In the genomic region with DNA sequence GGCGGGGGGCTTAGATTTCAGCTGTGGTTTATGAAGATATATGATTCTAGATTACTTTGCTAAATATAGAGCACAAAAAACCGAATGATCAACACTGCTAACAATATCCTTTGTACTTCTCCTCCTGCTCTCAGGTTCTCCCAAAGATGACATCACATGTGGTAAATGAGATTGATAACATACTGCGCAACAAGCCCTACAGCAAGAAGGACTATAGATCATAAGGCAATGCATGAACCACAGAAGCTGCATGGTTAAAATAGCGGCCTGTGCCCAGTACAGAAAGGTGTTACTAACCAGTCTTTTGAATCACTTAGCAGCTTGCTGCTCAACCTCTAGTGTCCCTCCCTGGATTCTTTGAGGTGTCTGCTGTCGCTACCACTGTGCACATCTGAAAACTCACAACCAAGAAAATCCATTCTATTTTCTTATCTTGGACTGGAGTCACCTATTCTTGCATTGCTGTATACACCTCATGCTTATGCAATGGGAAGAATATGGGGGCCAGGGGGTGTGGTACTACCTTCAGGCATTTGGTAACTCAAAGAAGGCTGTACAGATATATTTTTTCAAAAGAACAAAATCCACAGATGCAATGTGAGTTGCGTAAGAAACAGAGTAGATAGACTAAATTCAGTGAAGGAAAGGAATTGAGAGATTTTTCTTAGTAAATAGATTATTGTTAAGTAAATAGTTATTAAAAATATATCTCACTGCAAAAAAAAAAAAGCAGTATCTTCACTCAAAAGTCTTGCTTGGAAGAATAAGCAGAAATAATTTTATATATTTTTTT, we compare ENCODE assay signal across 1 cellular context.
TF ChIP-seq lines count a peak whose summit lies in the region.

No MANE protein-coding gene starts in this region.

TF ChIP-seq in HEK293, 187 proteins besides CTCF, POLR2A, EP300 and RAD21 (continued from another document):
- TF ChIP-seq, protein P1, sequence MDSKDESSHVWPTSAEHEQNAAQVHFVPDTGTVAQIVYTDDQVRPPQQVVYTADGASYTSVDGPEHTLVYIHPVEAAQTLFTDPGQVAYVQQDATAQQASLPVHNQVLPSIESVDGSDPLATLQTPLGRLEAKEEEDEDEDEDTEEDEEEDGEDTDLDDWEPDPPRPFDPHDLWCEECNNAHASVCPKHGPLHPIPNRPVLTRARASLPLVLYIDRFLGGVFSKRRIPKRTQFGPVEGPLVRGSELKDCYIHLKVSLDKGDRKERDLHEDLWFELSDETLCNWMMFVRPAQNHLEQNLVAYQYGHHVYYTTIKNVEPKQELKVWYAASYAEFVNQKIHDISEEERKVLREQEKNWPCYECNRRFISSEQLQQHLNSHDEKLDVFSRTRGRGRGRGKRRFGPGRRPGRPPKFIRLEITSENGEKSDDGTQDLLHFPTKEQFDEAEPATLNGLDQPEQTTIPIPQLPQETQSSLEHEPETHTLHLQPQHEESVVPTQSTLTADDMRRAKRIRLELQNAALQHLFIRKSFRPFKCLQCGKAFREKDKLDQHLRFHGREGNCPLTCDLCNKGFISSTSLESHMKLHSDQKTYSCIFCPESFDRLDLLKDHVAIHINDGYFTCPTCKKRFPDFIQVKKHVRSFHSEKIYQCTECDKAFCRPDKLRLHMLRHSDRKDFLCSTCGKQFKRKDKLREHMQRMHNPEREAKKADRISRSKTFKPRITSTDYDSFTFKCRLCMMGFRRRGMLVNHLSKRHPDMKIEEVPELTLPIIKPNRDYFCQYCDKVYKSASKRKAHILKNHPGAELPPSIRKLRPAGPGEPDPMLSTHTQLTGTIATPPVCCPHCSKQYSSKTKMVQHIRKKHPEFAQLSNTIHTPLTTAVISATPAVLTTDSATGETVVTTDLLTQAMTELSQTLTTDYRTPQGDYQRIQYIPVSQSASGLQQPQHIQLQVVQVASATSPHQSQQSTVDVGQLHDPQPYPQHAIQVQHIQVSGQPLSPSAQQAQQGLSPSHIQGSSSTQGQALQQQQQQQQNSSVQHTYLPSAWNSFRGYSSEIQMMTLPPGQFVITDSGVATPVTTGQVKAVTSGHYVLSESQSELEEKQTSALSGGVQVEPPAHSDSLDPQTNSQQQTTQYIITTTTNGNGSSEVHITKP (tag by site-specific recombination; IDR thresholded peaks at IDR 0.05), result no peak
- TF ChIP-seq ZNF423 (tag by site-specific recombination; IDR thresholded peaks at IDR 0.05) (no peak), ZBTB7A (tag by site-specific recombination; IDR thresholded peaks at IDR 0.05; ENCODE audit: low read depth) (no peak), ZIC2 (tag by site-specific recombination; IDR thresholded peaks at IDR 0.05) (no peak), ZNF654 (tag by site-specific recombination; IDR thresholded peaks at IDR 0.05; ENCODE audit: low read depth) (no peak), KLF1 (tag by site-specific recombination; IDR thresholded peaks at IDR 0.05) (no peak), ZNF585B (tag by site-specific recombination; IDR thresholded peaks at IDR 0.05) (no peak), ZNF843 (tag by site-specific recombination; IDR thresholded peaks at IDR 0.05) (no peak), ZNF202 (tag by site-specific recombination; IDR thresholded peaks at IDR 0.05; ENCODE audit: borderline replicate concordance) (no peak), SCRT1 (tag by site-specific recombination; IDR thresholded peaks at IDR 0.05; ENCODE audit: borderline replicate concordance) (no peak), IKZF3 (tag by site-specific recombination; IDR thresholded peaks at IDR 0.05) (no peak), KLF9 (tag by site-specific recombination; IDR thresholded peaks at IDR 0.05; ENCODE audit: low read depth) (0 out of 2 replicates have a peak, but pooled peaks have one; percentile 20), ZNF660 (tag by site-specific recombination; IDR thresholded peaks at IDR 0.05) (no peak), ZNF366 (tag by site-specific recombination; conservative IDR thresholded peaks at IDR 0.05) (0 out of 2 replicates have a peak, but pooled peaks have one; percentile 22), ZNF155 (tag by site-specific recombination; IDR thresholded peaks at IDR 0.05) (no peak), ZNF16 (tag by site-specific recombination; IDR thresholded peaks at IDR 0.05; ENCODE audit: low read depth) (no peak), ZSCAN30 (tag by site-specific recombination; IDR thresholded peaks at IDR 0.05) (no peak), ZBTB8A (tag by site-specific recombination; IDR thresholded peaks at IDR 0.05) (no peak), PRDM1 (tag by site-specific recombination; IDR thresholded peaks at IDR 0.05) (no peak), ZBTB1 (tag by site-specific recombination; IDR thresholded peaks at IDR 0.05) (no peak), ZNF394 (tag by site-specific recombination; IDR thresholded peaks at IDR 0.05; ENCODE audit: borderline replicate concordance) (peak; percentile 52; the same call in 1 of the 2 replicates), ZNF146 (tag by site-specific recombination; IDR thresholded peaks at IDR 0.05) (no peak), ZNF132 (tag by site-specific recombination; IDR thresholded peaks at IDR 0.05; ENCODE audit: borderline replicate concordance) (no peak), ZNF223 (tag by site-specific recombination; IDR thresholded peaks at IDR 0.05) (no peak), ZNF24 (tag by site-specific recombination; IDR thresholded peaks at IDR 0.05) (no peak), ZNF157 (tag by site-specific recombination; IDR thresholded peaks at IDR 0.05) (no peak), SP2 (tag by site-specific recombination; IDR thresholded peaks at IDR 0.05) (no peak)
- TF ChIP-seq, protein P2, sequence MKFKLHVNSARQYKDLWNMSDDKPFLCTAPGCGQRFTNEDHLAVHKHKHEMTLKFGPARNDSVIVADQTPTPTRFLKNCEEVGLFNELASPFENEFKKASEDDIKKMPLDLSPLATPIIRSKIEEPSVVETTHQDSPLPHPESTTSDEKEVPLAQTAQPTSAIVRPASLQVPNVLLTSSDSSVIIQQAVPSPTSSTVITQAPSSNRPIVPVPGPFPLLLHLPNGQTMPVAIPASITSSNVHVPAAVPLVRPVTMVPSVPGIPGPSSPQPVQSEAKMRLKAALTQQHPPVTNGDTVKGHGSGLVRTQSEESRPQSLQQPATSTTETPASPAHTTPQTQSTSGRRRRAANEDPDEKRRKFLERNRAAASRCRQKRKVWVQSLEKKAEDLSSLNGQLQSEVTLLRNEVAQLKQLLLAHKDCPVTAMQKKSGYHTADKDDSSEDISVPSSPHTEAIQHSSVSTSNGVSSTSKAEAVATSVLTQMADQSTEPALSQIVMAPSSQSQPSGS (tag by site-specific recombination; IDR thresholded peaks at IDR 0.05; ENCODE audit: low read depth), result peak; percentile 14; the same call in 1 of the 2 replicates
- TF ChIP-seq, protein P3, sequence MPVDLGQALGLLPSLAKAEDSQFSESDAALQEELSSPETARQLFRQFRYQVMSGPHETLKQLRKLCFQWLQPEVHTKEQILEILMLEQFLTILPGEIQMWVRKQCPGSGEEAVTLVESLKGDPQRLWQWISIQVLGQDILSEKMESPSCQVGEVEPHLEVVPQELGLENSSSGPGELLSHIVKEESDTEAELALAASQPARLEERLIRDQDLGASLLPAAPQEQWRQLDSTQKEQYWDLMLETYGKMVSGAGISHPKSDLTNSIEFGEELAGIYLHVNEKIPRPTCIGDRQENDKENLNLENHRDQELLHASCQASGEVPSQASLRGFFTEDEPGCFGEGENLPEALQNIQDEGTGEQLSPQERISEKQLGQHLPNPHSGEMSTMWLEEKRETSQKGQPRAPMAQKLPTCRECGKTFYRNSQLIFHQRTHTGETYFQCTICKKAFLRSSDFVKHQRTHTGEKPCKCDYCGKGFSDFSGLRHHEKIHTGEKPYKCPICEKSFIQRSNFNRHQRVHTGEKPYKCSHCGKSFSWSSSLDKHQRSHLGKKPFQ (tag by site-specific recombination; IDR thresholded peaks at IDR 0.05), result no peak
- TF ChIP-seq, protein P4, sequence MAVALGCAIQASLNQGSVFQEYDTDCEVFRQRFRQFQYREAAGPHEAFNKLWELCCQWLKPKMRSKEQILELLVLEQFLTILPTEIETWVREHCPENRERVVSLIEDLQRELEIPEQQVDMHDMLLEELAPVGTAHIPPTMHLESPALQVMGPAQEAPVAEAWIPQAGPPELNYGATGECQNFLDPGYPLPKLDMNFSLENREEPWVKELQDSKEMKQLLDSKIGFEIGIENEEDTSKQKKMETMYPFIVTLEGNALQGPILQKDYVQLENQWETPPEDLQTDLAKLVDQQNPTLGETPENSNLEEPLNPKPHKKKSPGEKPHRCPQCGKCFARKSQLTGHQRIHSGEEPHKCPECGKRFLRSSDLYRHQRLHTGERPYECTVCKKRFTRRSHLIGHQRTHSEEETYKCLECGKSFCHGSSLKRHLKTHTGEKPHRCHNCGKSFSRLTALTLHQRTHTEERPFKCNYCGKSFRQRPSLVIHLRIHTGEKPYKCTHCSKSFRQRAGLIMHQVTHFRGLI (tag by site-specific recombination; IDR thresholded peaks at IDR 0.05), result no peak
